ENCODE assay signal across 8 cellular contexts in genomic region chr12:8697120-8697475, GRCh38. TPM values are rescaled to one million over a fixed set of nuclear protein-coding genes. Genes with fewer than 3 reads are reported as not detected.
DNase-seq lines count a peak whose midpoint lies in the region; ATAC-seq, FAIRE-seq and TF ChIP-seq lines count a peak whose summit lies in the region.

No MANE protein-coding gene starts in this region.

- no peak for FAIRE-seq in RCC 7860 (lab: Jason Lieb, UNC)

- H3K27me3 ChIP-seq in duodenal mucosa (ENCODE audit: control insufficient read depth in 1 of 2, insufficient read depth in 2 of 2, low read length in 2 of 2) (no peaks in the 10 kb centered on the region), tibial artery (no peaks in the 10 kb centered on the region)

- H3K4me3 ChIP-seq in duodenal mucosa (ENCODE audit: low read depth in 1 of 2, low read length in 2 of 2) (peak overlapping the region; percentile 74 to 80), tibial artery (peak overlapping the region; percentile 69 to 91)

- intact Hi-C loops in tibial artery (cut with DNase I; ENCODE audit: low total_unique reads): loop anchor here (10.0 kb wide), 1 partner anchor 1518 kb away; the partner anchor contains the start of gene GABARAPL1

- no peaks in the 10 kb centered on the region for H3K9me3 ChIP-seq in duodenal mucosa (ENCODE audit: control insufficient read depth in 1 of 2, low read length in 2 of 2)
- H3K9me3 ChIP-seq in tibial artery: no peaks in the 10 kb centered on the region

- DNase-seq in AG08396 (ENCODE audit: low spot score) (peak; percentile 44), RPMI7951 (ENCODE audit: low read depth) (peak; percentile 36), lung microvascular endothelial cell (ENCODE audit: low read depth in 2 of 2) (peak; percentile 67 to 78), tibial artery (no peak), RCC 7860 (ENCODE audit: low spot score) (no peak)

- H3K27ac ChIP-seq in duodenal mucosa (ENCODE audit: low read depth, low read length) (peak overlapping the region; percentile 61), tibial artery (peak overlapping the region; percentile 97 to 100)

- peak overlapping the region; percentile 70 to 72 for H3K9ac ChIP-seq in duodenal mucosa (ENCODE audit: low read depth in 1 of 2, low read length in 2 of 2)

- peak; percentile 10 for ATAC-seq in GM18511 (IDR thresholded peaks at IDR 0.05; ENCODE audit: unreplicated experiment)
- peak; percentile 27 for ATAC-seq in HG03196 (IDR thresholded peaks at IDR 0.05; ENCODE audit: unreplicated experiment)

- H3K4me1 ChIP-seq in duodenal mucosa (ENCODE audit: control insufficient read depth in 1 of 2, insufficient read depth in 2 of 2, low read length in 2 of 2) (peaks cover 4 to 7% of the 10 kb centered on the region in 2 donors), tibial artery (peaks cover 0 to 35% (median 16%) of the 10 kb centered on the region in 4 donors)

- H3K36me3 ChIP-seq in duodenal mucosa (ENCODE audit: control insufficient read depth in 1 of 2, insufficient read depth in 2 of 2, low read length in 2 of 2) (no peaks in the 10 kb centered on the region), tibial artery (no peaks in the 10 kb centered on the region)

- no peak for TF ChIP-seq CTCF in tibial artery (IDR thresholded peaks at IDR 0.05)

RNA-seq across cellular contexts. Expression of gene RIMKLB, which starts 0.7 kb away (rescaled TPM):
- total RNA-seq in RPMI7951 (2014; rRNA removed; shearing (Covaris generic)): 9.9 and 10.2 TPM in 2 replicates
- total RNA-seq in lung microvascular endothelial cell: 33.3 and 46.6 TPM in 2 replicates

RNA-seq across cellular contexts. Expression of gene MFAP5, which starts 34.5 kb away (rescaled TPM):
- total RNA-seq in RPMI7951 (2014; rRNA removed; shearing (Covaris generic)): 0.68 TPM in 1 of 2 replicates, not detected in the other
- not detected in 2 replicates for total RNA-seq in lung microvascular endothelial cell

Comparison
In these comparisons a context has a peak if more than half of its experiments do, and no peak if none do; other contexts are left out.
1. DNase-seq: peak in AG08396 (single experiment), RPMI7951 (single experiment) and lung microvascular endothelial cell (2 of 2); none in tibial artery (0 of 2) and RCC 7860 (single experiment).